Comparison of ENCODE assay signal across 23 cellular contexts in the genomic region with DNA sequence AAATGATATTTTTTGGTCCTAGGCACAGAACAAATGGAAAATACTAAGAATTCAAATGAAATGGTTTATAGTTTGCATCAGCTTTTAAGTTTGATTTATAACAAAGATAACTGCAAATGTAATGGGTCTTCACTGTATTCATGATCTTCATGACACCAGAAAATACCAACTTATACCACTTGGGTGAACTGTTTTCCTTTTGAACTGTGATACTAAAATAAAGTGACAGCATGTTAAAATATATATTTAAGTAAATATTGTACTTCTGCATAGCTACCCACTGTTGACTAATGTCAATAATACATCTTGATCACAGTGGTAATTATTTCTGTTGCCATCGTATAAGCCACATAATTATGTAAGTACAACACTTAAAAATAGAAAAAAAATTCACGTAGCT.
"Had no signal": no experiment of that assay in that cellular context is flagged by ENCODE, and none has a peak within 500 bp of the region (broad histone marks: within the 10 kb centered on the region; RNA-seq: fewer than 3 reads in every experiment).

No MANE protein-coding gene starts in this region.

- H2AFZ ChIP-seq: PC-9 had no signal

- H3K4me1 ChIP-seq: Peyer's patch had no signal

- H3K4me2 ChIP-seq: PC-9 had no signal

- DNase-seq: KBM-7; MV-4-11; NCI-H1048; NCI-H1105; NCI-H1417; NCI-H1436 treated with DMSO at 0.1 percent for 48 hours; NCI-H1694; NCI-H187 treated with DMSO at 0.1 percent for 48 hours; NCI-H2029 treated with DMSO at 0.1 percent for 48 hours; NCI-H2171; NCI-H226; NCI-H446; NCI-H510A; NCI-H524 treated with DMSO at 0.1 percent for 48 hours; NCI-H69; NK-92 treated with Interleukin-12 subunit alpha and Interleukin-12 subunit beta, amount 100 ng/mL, for 24 hours; PC-9; Peyer's patch; Right ventricle myocardium superior; RPMI8226; SIG-M5 had no signal

- H3K27ac ChIP-seq: PC-9, Peyer's patch, SJSA1, SK-N-MC had no signal

- H3K4me3 ChIP-seq: PC-9, Peyer's patch, SJSA1, SK-N-MC had no signal

- H3K36me3 ChIP-seq: Peyer's patch, SJSA1 had no signal

- H3K9me3 ChIP-seq: Peyer's patch, SJSA1 had no signal

- H3K27me3 ChIP-seq: Peyer's patch, SJSA1 had no signal
